In genomic region chr7:47573758-47574472, GRCh38 we compare ENCODE assay signal across 9 cellular contexts. TPM values are rescaled to one million over a fixed set of nuclear protein-coding genes. Genes with fewer than 3 reads are reported as not detected.
DNase-seq lines count a peak whose midpoint lies in the region; ATAC-seq and TF ChIP-seq lines count a peak whose summit lies in the region.
"Had no signal": no experiment of that assay in that cellular context is flagged by ENCODE, and none has a peak within 500 bp of the region (broad histone marks: within the 10 kb centered on the region; RNA-seq: fewer than 3 reads in every experiment).

No MANE protein-coding gene starts in this region.

- H3K27ac Mint-ChIP-seq in stimulated activated memory B cell treated with anti-CD40 and anti-IgM and Interleukin-4, amounts not matched to agents 10 μg/mL and 1 μg/mL and 100 μg/mL, for 72 hours, result peak overlapping the region; percentile 53
- H3K27ac Mint-ChIP-seq in activated CD8-positive, alpha-beta T cell treated with anti-CD3 and anti-CD28 coated beads, Interleukin-2, amount 10 ng/mL, durations not matched to agents 7 days and 5 days, result no peak overlapping the region

- H3K4me2 ChIP-seq in SU-DHL-6 (ENCODE audit: low read depth, low read length, poor library complexity, severe bottlenecking), result peak overlapping the region; percentile 55

- POLR2A ChIA-PET in activated CD8-positive, alpha-beta T cell treated with anti-CD3 and anti-CD28 coated beads, Interleukin-2, amount 10 ng/mL, durations not matched to agents 7 days and 5 days (lab: Charles Lee), result no interaction called here

- H3K4me1 ChIP-seq in HAP-1, result peaks cover 58% of the 10 kb centered on the region

- H3K9me2 ChIP-seq in SU-DHL-6 (replicated peaks; ENCODE audit: insufficient read depth, low read length), result no peaks in the 10 kb centered on the region

- H3K9ac ChIP-seq in SU-DHL-6 (ENCODE audit: low read length), result peak overlapping the region; percentile 19; the same call in 1 of the 2 replicates

- peaks cover 33% of the 10 kb centered on the region for H3F3A ChIP-seq in SU-DHL-6 (ENCODE audit: insufficient read depth)

- H3K4me1 Mint-ChIP-seq in stimulated activated memory B cell treated with anti-CD40 and anti-IgM and Interleukin-4, amounts not matched to agents 10 μg/mL and 1 μg/mL and 100 μg/mL, for 72 hours, result peaks cover 78% of the 10 kb centered on the region
- peaks cover 2% of the 10 kb centered on the region for H3K4me1 Mint-ChIP-seq in activated CD8-positive, alpha-beta T cell treated with anti-CD3 and anti-CD28 coated beads, Interleukin-2, amount 10 ng/mL, durations not matched to agents 7 days and 5 days (ENCODE audit: low read depth)

- no peaks in the 10 kb centered on the region for H3K9me3 Mint-ChIP-seq in stimulated activated memory B cell treated with anti-CD40 and anti-IgM and Interleukin-4, amounts not matched to agents 10 μg/mL and 1 μg/mL and 100 μg/mL, for 72 hours
- H3K9me3 Mint-ChIP-seq in activated CD8-positive, alpha-beta T cell treated with anti-CD3 and anti-CD28 coated beads, Interleukin-2, amount 10 ng/mL, durations not matched to agents 7 days and 5 days (ENCODE audit: insufficient read depth), result no peaks in the 10 kb centered on the region

- CTCF ChIA-PET in activated CD8-positive, alpha-beta T cell treated with anti-CD3 and anti-CD28 coated beads, Interleukin-2, amount 10 ng/mL, durations not matched to agents 7 days and 5 days (lab: Charles Lee), result no interaction called here

- peak overlapping the region; percentile 72 for H3K27ac ChIP-seq in SU-DHL-6 (ENCODE audit: low read depth, low read length)

- DNase-seq in HAP-1 (ENCODE audit: low spot score in 2 of 2) (peak; percentile 50 to 61), glomerular visceral epithelial cell (ENCODE audit: extremely low spot score) (peak; percentile 71), T-helper 9 cell (no peak)
- no peak for DNase-seq in activated CD8-positive, alpha-beta T cell treated with anti-CD3 and anti-CD28 coated beads, Interleukin-2, amount 10 ng/mL, durations not matched to agents 7 days and 5 days
- DNase-seq in activated CD4-positive, alpha-beta T cell treated with anti-CD3 and anti-CD28 coated beads for 48 hours, result no peak
- DNase-seq: SW 1271 had no signal

- peak overlapping the region; percentile 28 for H3K4me3 Mint-ChIP-seq in stimulated activated memory B cell treated with anti-CD40 and anti-IgM and Interleukin-4, amounts not matched to agents 10 μg/mL and 1 μg/mL and 100 μg/mL, for 72 hours
- H3K4me3 Mint-ChIP-seq in activated CD8-positive, alpha-beta T cell treated with anti-CD3 and anti-CD28 coated beads, Interleukin-2, amount 10 ng/mL, durations not matched to agents 7 days and 5 days, result no peak overlapping the region

- H3K27me3 Mint-ChIP-seq in stimulated activated memory B cell treated with anti-CD40 and anti-IgM and Interleukin-4, amounts not matched to agents 10 μg/mL and 1 μg/mL and 100 μg/mL, for 72 hours, result no peaks in the 10 kb centered on the region
- peaks cover 7% of the 10 kb centered on the region for H3K27me3 Mint-ChIP-seq in activated CD8-positive, alpha-beta T cell treated with anti-CD3 and anti-CD28 coated beads, Interleukin-2, amount 10 ng/mL, durations not matched to agents 7 days and 5 days (ENCODE audit: low read depth)

- H2AFZ ChIP-seq in SU-DHL-6 (ENCODE audit: low read depth, low read length, severe bottlenecking), result no peak overlapping the region

- H3K9me3 ChIP-seq in HAP-1, result no peaks in the 10 kb centered on the region
- no peaks in the 10 kb centered on the region for H3K9me3 ChIP-seq in SU-DHL-6 (ENCODE audit: insufficient read depth, low read length)

- no peaks in the 10 kb centered on the region for H4K20me1 ChIP-seq in SU-DHL-6 (ENCODE audit: low read depth, low read length)

- H3K4me3 ChIP-seq in HAP-1, result no peak overlapping the region
- no peak overlapping the region for H3K4me3 ChIP-seq in SU-DHL-6 (ENCODE audit: insufficient read depth, low read length, poor library complexity, severe bottlenecking)

- in situ Hi-C loops in HAP-1 (cut with MboI; ENCODE audit: low sequenced_read_pairs), result no loop called here

- ATAC-seq in stimulated activated memory B cell treated with anti-CD40 and anti-IgM and Interleukin-4, amounts not matched to agents 10 μg/mL and 1 μg/mL and 100 μg/mL, for 72 hours, result no peak
- ATAC-seq in activated CD8-positive, alpha-beta T cell treated with anti-CD3 and anti-CD28 coated beads, Interleukin-2, amount 10 ng/mL, durations not matched to agents 7 days and 5 days, result no peak
- ATAC-seq in HG03097 (IDR thresholded peaks at IDR 0.05; ENCODE audit: low FRiP score, unreplicated experiment), result no peak

- peaks cover 93% of the 10 kb centered on the region for H3K79me2 ChIP-seq in SU-DHL-6 (ENCODE audit: insufficient read depth, low read length)

- TF ChIP-seq CTCF in SU-DHL-6 (IDR thresholded peaks at IDR 0.05; ENCODE audit: insufficient read depth, low read length, poor library complexity, severe bottlenecking), result no peak

- H3K36me3 ChIP-seq in HAP-1 (replicated peaks) (peaks cover 15% of the 10 kb centered on the region), SU-DHL-6 (ENCODE audit: low read length) (no peaks in the 10 kb centered on the region)

- no peaks in the 10 kb centered on the region for H3K36me3 Mint-ChIP-seq in stimulated activated memory B cell treated with anti-CD40 and anti-IgM and Interleukin-4, amounts not matched to agents 10 μg/mL and 1 μg/mL and 100 μg/mL, for 72 hours
- H3K36me3 Mint-ChIP-seq in activated CD8-positive, alpha-beta T cell treated with anti-CD3 and anti-CD28 coated beads, Interleukin-2, amount 10 ng/mL, durations not matched to agents 7 days and 5 days (ENCODE audit: low read depth), result no peaks in the 10 kb centered on the region

- H3K27me3 ChIP-seq in HAP-1 (ENCODE audit: low read depth), result no peaks in the 10 kb centered on the region
- no peaks in the 10 kb centered on the region for H3K27me3 ChIP-seq in SU-DHL-6 (ENCODE audit: low read length)

RNA-seq across cellular contexts. Expression of gene TNS3, which starts 8.0 kb away (rescaled TPM):
- not detected for total RNA-seq in activated CD8-positive, alpha-beta T cell treated with anti-CD3 and anti-CD28 coated beads, Interleukin-2, amount 10 ng/mL, durations not matched to agents 7 days and 5 days

Comparison
In these comparisons a context has a peak if more than half of its experiments do, and no peak if none do; other contexts are left out.
1. DNase-seq: peak in HAP-1 (2 of 2) and glomerular visceral epithelial cell (single experiment); none in activated CD8-positive, alpha-beta T cell treated with anti-CD3 and anti-CD28 coated beads, Interleukin-2, amount 10 ng/mL, durations not matched to agents 7 days and 5 days (single experiment), T-helper 9 cell (single experiment) and activated CD4-positive, alpha-beta T cell treated with anti-CD3 and anti-CD28 coated beads for 48 hours (single experiment).